Comparison of ENCODE assay signal across 10 cellular contexts in genomic region chr12:122750781-122751515, GRCh38. TPM values are rescaled to one million over a fixed set of nuclear protein-coding genes. Genes with fewer than 3 reads are reported as not detected.
DNase-seq lines count a peak whose midpoint lies in the region; ATAC-seq and TF ChIP-seq lines count a peak whose summit lies in the region.
"Not testable (repeated sequence)": the region's sequence is repeated elsewhere in the genome, so short reads cannot be mapped to it uniquely, and the experiment has no call there.
"Had no signal": no experiment of that assay in that cellular context is flagged by ENCODE, and none has a peak within 500 bp of the region (broad histone marks: within the 10 kb centered on the region; RNA-seq: fewer than 3 reads in every experiment).

No MANE protein-coding gene starts in this region.

- not testable (repeated sequence) for H2AFZ ChIP-seq in PC-9

- H3K36me3 Mint-ChIP-seq in activated T-cell treated with anti-CD3 and anti-CD28 coated beads, Interleukin-2, amount 50 U/mL, for 72 hours (ENCODE audit: insufficient read depth in 2 of 2) = peaks cover 10 to 23% of the 10 kb centered on the region in 2 donors
- H3K36me3 Mint-ChIP-seq in endodermal cell (ENCODE audit: low read depth) (peaks cover 23% of the 10 kb centered on the region), mesothelial cell of epicardium (peaks cover 12% of the 10 kb centered on the region)
- H3K36me3 Mint-ChIP-seq in stimulated activated memory B cell treated with anti-CD40 and anti-IgM and Interleukin-4, amounts not matched to agents 10 μg/mL and 1 μg/mL and 100 μg/mL, for 72 hours = peaks cover 20% of the 10 kb centered on the region

- not testable (repeated sequence) for H3K27me3 Mint-ChIP-seq in activated T-cell treated with anti-CD3 and anti-CD28 coated beads, Interleukin-2, amount 50 U/mL, for 72 hours (ENCODE audit: low read depth); endodermal cell (ENCODE audit: insufficient read depth); mesothelial cell of epicardium (ENCODE audit: low read depth); stimulated activated memory B cell treated with anti-CD40 and anti-IgM and Interleukin-4, amounts not matched to agents 10 μg/mL and 1 μg/mL and 100 μg/mL, for 72 hours

- H3K4me3 Mint-ChIP-seq in activated T-cell treated with anti-CD3 and anti-CD28 coated beads, Interleukin-2, amount 50 U/mL, for 72 hours = peak overlapping the region; percentile 99
- H3K4me3 Mint-ChIP-seq in endodermal cell (peak overlapping the region; percentile 97), mesothelial cell of epicardium (peak overlapping the region; percentile 90)
- H3K4me3 Mint-ChIP-seq in stimulated activated memory B cell treated with anti-CD40 and anti-IgM and Interleukin-4, amounts not matched to agents 10 μg/mL and 1 μg/mL and 100 μg/mL, for 72 hours = peak overlapping the region; percentile 54

- H3K4me2 ChIP-seq in DOHH2 (ENCODE audit: low read length) = peak overlapping the region; percentile 78
- 0 out of 2 replicates have a peak overlapping the region, but pooled peaks have one; percentile 74 for H3K4me2 ChIP-seq in PC-9

- BruUV-seq in PC-9 (replicated peaks; lab: Mats Ljungman, UMichigan) = TSS peak; percentile 73

- not testable (repeated sequence) for H3F3A ChIP-seq in DOHH2 (ENCODE audit: control insufficient read depth, insufficient read depth)
- H3F3A ChIP-seq in PC-9 (ENCODE audit: insufficient read depth, low read depth) = peaks cover 18% of the 10 kb centered on the region; the same call in 1 of the 2 replicates

- intact Hi-C loops in PC-9 (cut with micrococcal nuclease; ENCODE audit: unreplicated experiment) = not testable (repeated sequence)

- DNase-seq in PC-9; activated T-cell treated with anti-CD3 and anti-CD28 coated beads, Interleukin-2, amount 50 U/mL, for 72 hours; mesothelial cell of epicardium (ENCODE audit: low spot score in 2 of 2, unreplicated experiment in 2 of 2): not testable (repeated sequence)
- peak; percentile 73 for DNase-seq in endodermal cell

- not testable (repeated sequence) for H3K9me3 Mint-ChIP-seq in activated T-cell treated with anti-CD3 and anti-CD28 coated beads, Interleukin-2, amount 50 U/mL, for 72 hours; endodermal cell; mesothelial cell of epicardium; stimulated activated memory B cell treated with anti-CD40 and anti-IgM and Interleukin-4, amounts not matched to agents 10 μg/mL and 1 μg/mL and 100 μg/mL, for 72 hours

- peak overlapping the region; percentile 48 for H3K27ac ChIP-seq in DOHH2 (ENCODE audit: low read depth, low read length)
- H3K27ac ChIP-seq in PC-9 = peak overlapping the region; percentile 55; the same call in 1 of the 2 replicates
- peak overlapping the region; percentile 47 for H3K27ac ChIP-seq in endodermal cell (ENCODE audit: low read depth, low read length)

- H3K79me2 ChIP-seq in DOHH2 (ENCODE audit: control insufficient read depth, low read length) (peaks cover 32% of the 10 kb centered on the region), PC-9 (ENCODE audit: low read depth) (peaks cover 32% of the 10 kb centered on the region)

- H3K9me2 ChIP-seq in DOHH2 (replicated peaks; ENCODE audit: control insufficient read depth, low read length); PC-9 (ENCODE audit: insufficient read depth): not testable (repeated sequence)

- not testable (repeated sequence) for H3K9me3 ChIP-seq in DOHH2 (ENCODE audit: control insufficient read depth, insufficient read depth, low read length); PC-9 (ENCODE audit: insufficient read depth, low read depth); endodermal cell (ENCODE audit: control insufficient read depth, low read length)

- not testable (repeated sequence) for H3K27me3 ChIP-seq in DOHH2 (ENCODE audit: control insufficient read depth, low read length); PC-9 (ENCODE audit: insufficient read depth, low read depth); endodermal cell (ENCODE audit: control insufficient read depth, insufficient read depth, low read length, poor library complexity, severe bottlenecking)

- H3K4me3 ChIP-seq in DOHH2 (ENCODE audit: low read length) = peak overlapping the region; percentile 86
- H3K4me3 ChIP-seq in PC-9 = not testable (repeated sequence)
- H3K4me3 ChIP-seq in endodermal cell (ENCODE audit: low read length) = peak overlapping the region; percentile 95

- POLR2A ChIA-PET in PC-9 (lab: Charles Lee; ENCODE audit: unreplicated experiment) = not testable (repeated sequence)

- peak overlapping the region; percentile 80 for H3K9ac ChIP-seq in endodermal cell (ENCODE audit: extremely low read depth, low read length, poor library complexity, severe bottlenecking)

- TF ChIP-seq CTCF in DOHH2 (IDR thresholded peaks at IDR 0.05; ENCODE audit: low read depth, low read length, poor library complexity, severe bottlenecking); PC-9 (conservative IDR thresholded peaks at IDR 0.05); endodermal cell (conservative IDR thresholded peaks at IDR 0.05); mesothelial cell of epicardium (IDR thresholded peaks at IDR 0.05; ENCODE audit: unreplicated experiment): not testable (repeated sequence)

- ATAC-seq in activated T-cell treated with anti-CD3 and anti-CD28 coated beads, Interleukin-2, amount 50 U/mL, for 72 hours (replicated peaks in 1 of 2); stimulated activated memory B cell treated with anti-CD40 and anti-IgM and Interleukin-4, amounts not matched to agents 10 μg/mL and 1 μg/mL and 100 μg/mL, for 72 hours: not testable (repeated sequence)

- H3K27ac Mint-ChIP-seq in activated T-cell treated with anti-CD3 and anti-CD28 coated beads, Interleukin-2, amount 50 U/mL, for 72 hours = not testable (repeated sequence)
- H3K27ac Mint-ChIP-seq in endodermal cell (peak overlapping the region; percentile 98), mesothelial cell of epicardium (peak overlapping the region; percentile 98)
- peak overlapping the region; percentile 94 for H3K27ac Mint-ChIP-seq in stimulated activated memory B cell treated with anti-CD40 and anti-IgM and Interleukin-4, amounts not matched to agents 10 μg/mL and 1 μg/mL and 100 μg/mL, for 72 hours

- peaks cover 32% of the 10 kb centered on the region for H3K36me3 ChIP-seq in DOHH2 (ENCODE audit: control insufficient read depth, low read length)
- H3K36me3 ChIP-seq in PC-9 (ENCODE audit: low read depth) = peaks cover 21% of the 10 kb centered on the region
- H3K36me3 ChIP-seq in endodermal cell (ENCODE audit: control insufficient read depth, insufficient read depth, low read length) = peaks cover 24% of the 10 kb centered on the region

- WGBS in endodermal cell (ENCODE audit: insufficient coverage in 1 of 2, insufficient read length in 1 of 2), 2 experiments = 32 to 55% methylated on average over 15 to 17 of the region's 17 CpGs

- CTCF ChIA-PET in PC-9 (lab: Charles Lee) = not testable (repeated sequence)

- H3K4me1 Mint-ChIP-seq in activated T-cell treated with anti-CD3 and anti-CD28 coated beads, Interleukin-2, amount 50 U/mL, for 72 hours (ENCODE audit: low read depth) = peaks cover 44% of the 10 kb centered on the region
- H3K4me1 Mint-ChIP-seq in endodermal cell (peaks cover 19% of the 10 kb centered on the region), mesothelial cell of epicardium (peaks cover 51% of the 10 kb centered on the region)
- H3K4me1 Mint-ChIP-seq in stimulated activated memory B cell treated with anti-CD40 and anti-IgM and Interleukin-4, amounts not matched to agents 10 μg/mL and 1 μg/mL and 100 μg/mL, for 72 hours = peaks cover 46% of the 10 kb centered on the region

- peaks cover 35% of the 10 kb centered on the region for H3K4me1 ChIP-seq in DOHH2 (ENCODE audit: control insufficient read depth, low read length)
- peaks cover 25% of the 10 kb centered on the region for H3K4me1 ChIP-seq in PC-9 (replicated peaks; ENCODE audit: insufficient read depth)
- not testable (repeated sequence) for H3K4me1 ChIP-seq in endodermal cell (ENCODE audit: control insufficient read depth, insufficient read depth, low read length)

- H4K20me1 ChIP-seq in DOHH2 (ENCODE audit: control insufficient read depth, insufficient read depth, low read depth, low read length); PC-9 (ENCODE audit: insufficient read depth): not testable (repeated sequence)

RNA-seq across cellular contexts. Expression of gene DENR, which starts 1.7 kb away (rescaled TPM):
- total RNA-seq in PC-9 (2021) (53.0 and 66.6 TPM in 2 replicates), endodermal cell (10 to 100 TPM; 85.8 to 86.1 TPM), mesothelial cell of epicardium (66.4 to 69.5 TPM (median 69.4 TPM) in 3 replicates)
- total RNA-seq in activated T-cell treated with anti-CD3 and anti-CD28 coated beads, Interleukin-2, amount 50 U/mL, for 72 hours = 10 to 100 TPM; 63.6 to 72.2 TPM
- 48.9 TPM for polyA plus RNA-seq in endodermal cell (2013, experiment 1 of 2)
- polyA plus RNA-seq in endodermal cell (2013, experiment 2 of 2) = 48.6 TPM

RNA-seq across cellular contexts. Expression of gene HCAR1, which starts 20.3 kb away (rescaled TPM):
- 4.2 and 5.2 TPM in 2 replicates for total RNA-seq in PC-9 (2021)
- total RNA-seq in activated T-cell treated with anti-CD3 and anti-CD28 coated beads, Interleukin-2, amount 50 U/mL, for 72 hours = under 1 TPM; 0.12 to 0.34 TPM
- under 1 TPM in 1 of 2 donors, not detected in 1; 0.04 TPM for total RNA-seq in endodermal cell
- polyA plus RNA-seq in endodermal cell (2013, experiment 1 of 2) = not detected
- polyA plus RNA-seq in endodermal cell (2013, experiment 2 of 2) = not detected
- total RNA-seq in mesothelial cell of epicardium = 1.2 to 1.3 TPM (median 1.2 TPM) in 3 replicates
- total RNA-seq: M059J had no signal
- polyA plus RNA-seq: neural cell had no signal

RNA-seq across cellular contexts. Expression of gene CCDC62, which starts 23.4 kb away (rescaled TPM):
- total RNA-seq in PC-9 (2021) (0.41 and 0.58 TPM in 2 replicates), endodermal cell (1 to 10 TPM; 1.3 to 1.6 TPM), mesothelial cell of epicardium (0.78 to 1.1 TPM (median 0.78 TPM) in 3 replicates)
- total RNA-seq in activated T-cell treated with anti-CD3 and anti-CD28 coated beads, Interleukin-2, amount 50 U/mL, for 72 hours = 1 to 10 TPM in 1 of 2 donors, under 1 TPM in 1; 0.82 to 1.5 TPM
- 0.43 TPM for polyA plus RNA-seq in endodermal cell (2013, experiment 1 of 2)
- polyA plus RNA-seq in endodermal cell (2013, experiment 2 of 2) = 0.25 TPM

RNA-seq across cellular contexts. Expression of gene HCAR3, which starts 34.3 kb away (rescaled TPM):
- total RNA-seq in PC-9 (2021) = 0.38 and 0.44 TPM in 2 replicates
- not detected for total RNA-seq in activated T-cell treated with anti-CD3 and anti-CD28 coated beads, Interleukin-2, amount 50 U/mL, for 72 hours
- total RNA-seq in endodermal cell = not detected
- polyA plus RNA-seq in endodermal cell (2013, experiment 1 of 2) = not detected
- not detected for polyA plus RNA-seq in endodermal cell (2013, experiment 2 of 2)
- 1.1 to 1.6 TPM (median 1.5 TPM) in 3 replicates for total RNA-seq in mesothelial cell of epicardium
- total RNA-seq: fibroblast of villous mesenchyme, M059J, right cardiac atrium had no signal
- polyA plus RNA-seq: neural cell had no signal

RNA-seq across cellular contexts. Expression of gene HCAR2, which starts 47.8 kb away (rescaled TPM):
- total RNA-seq in PC-9 (2021) (2.0 and 2.6 TPM in 2 replicates), endodermal cell (not detected), mesothelial cell of epicardium (8.4 to 11.1 TPM (median 10.9 TPM) in 3 replicates)
- not detected for total RNA-seq in activated T-cell treated with anti-CD3 and anti-CD28 coated beads, Interleukin-2, amount 50 U/mL, for 72 hours
- not detected for polyA plus RNA-seq in endodermal cell (2013, experiment 1 of 2)
- not detected for polyA plus RNA-seq in endodermal cell (2013, experiment 2 of 2)
- total RNA-seq: M059J had no signal
- polyA plus RNA-seq: neural cell had no signal
